In the genomic region with DNA sequence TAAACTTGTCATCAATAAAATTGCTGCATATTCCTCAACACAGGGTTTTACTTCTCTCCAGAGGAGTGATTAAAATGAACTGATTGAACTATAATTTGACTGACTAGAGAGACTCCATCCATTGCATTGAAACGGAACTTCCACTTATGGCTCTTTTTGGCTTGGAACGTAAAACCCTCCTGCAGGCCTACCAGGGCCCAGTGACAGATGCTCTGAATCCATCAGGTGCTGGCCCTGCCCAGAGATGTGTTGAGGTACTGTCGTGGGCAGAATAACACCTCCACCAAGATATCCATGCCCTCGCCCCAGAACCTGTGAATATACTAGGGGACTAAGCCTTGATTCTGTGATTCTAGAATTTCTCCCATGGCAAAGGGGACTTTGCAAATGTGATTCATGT, we compare ENCODE assay signal across 27 cellular contexts. TPM values are rescaled to one million over a fixed set of nuclear protein-coding genes. Genes with fewer than 3 reads are reported as not detected.
"Had no signal": no experiment of that assay in that cellular context is flagged by ENCODE, and none has a peak within 500 bp of the region (broad histone marks: within the 10 kb centered on the region; RNA-seq: fewer than 3 reads in every experiment).

No MANE protein-coding gene starts in this region.

- H3K27me3 Mint-ChIP-seq: stimulated activated memory B cell treated with anti-CD40 and anti-IgM and Interleukin-4, amounts not matched to agents 10 μg/mL and 1 μg/mL and 100 μg/mL, for 72 hours; stimulated activated naive CD8-positive, alpha-beta T cell treated with anti-CD3 and anti-CD28 coated beads, Interleukin-15, amount 100 ng/mL, for 72 hours had no signal

- H3K4me3 Mint-ChIP-seq: stimulated activated effector memory CD8-positive, alpha-beta T cell treated with anti-CD3 and anti-CD28 coated beads, Interleukin-12 subunit alpha, Interleukin-12 subunit beta, amount 100 ng/mL, for 72 hours; stimulated activated memory B cell treated with anti-CD40 and anti-IgM and Interleukin-4, amounts not matched to agents 10 μg/mL and 1 μg/mL and 100 μg/mL, for 72 hours; stimulated activated naive CD8-positive, alpha-beta T cell treated with anti-CD3 and anti-CD28 coated beads, Interleukin-15, amount 100 ng/mL, for 72 hours; stimulated activated naive CD8-positive, alpha-beta T cell treated with anti-CD3 and anti-CD28 coated beads, Interleukin-15, Interleukin-2, amounts not matched to agents 100 ng/mL and 50 ng/mL, for 24 hours; type B pancreatic cell had no signal

- H3K4me3 ChIP-seq: stomach, suprapubic skin, testis, thoracic aorta, thyroid gland, tibial artery, tibial nerve, transverse colon, upper lobe of left lung, upper lobe of right lung, uterus, vagina had no signal

- DNase-seq: stimulated activated CD4-positive, alpha-beta T cell treated with anti-CD3 and anti-CD28 coated beads, Interleukin-2, amount 100 ng/mL, for 48 hours; stimulated activated CD4-positive, alpha-beta T cell treated with anti-CD3 and anti-CD28 coated beads, Interleukin-4, amount 100 ng/mL, for 1 hour; stimulated activated CD4-positive, alpha-beta T cell treated with anti-CD3 and anti-CD28 coated beads, Interleukin-4, amount 100 ng/mL, for 24 hours; stimulated activated CD4-positive, alpha-beta T cell treated with anti-CD3 and anti-CD28 coated beads, Interleukin-4, amount 100 ng/mL, for 4 hours; stimulated activated CD8-positive, alpha-beta memory T cell treated with anti-CD3 and anti-CD28 coated beads, Interleukin-4, amount 100 ng/mL, for 48 hours; stimulated activated naive CD4-positive, alpha-beta T cell; stimulated activated naive CD4-positive, alpha-beta T cell treated with Interleukin-2 at 50 U/mL for 16 hours; stimulated activated naive CD8-positive, alpha-beta T cell treated with anti-CD3 and anti-CD28 coated beads, Interleukin-15, amount 100 ng/mL, for 72 hours; stimulated activated naive CD8-positive, alpha-beta T cell treated with anti-CD3 and anti-CD28 coated beads, Interleukin-15, Interleukin-2, amounts not matched to agents 100 U/mL and 50 U/mL, for 24 hours; stomach; substantia nigra; testis; thyroid gland; tibial artery; transverse colon; trophoblast cell; upper lobe of left lung; upper lobe of right lung; uterus had no signal

- H3K9me3 ChIP-seq: stomach, suprapubic skin, testis, thoracic aorta, thyroid gland, tibial artery, tibial nerve, transverse colon, upper lobe of left lung, upper lobe of right lung, uterus, vagina had no signal

- ATAC-seq: stimulated activated effector memory CD8-positive, alpha-beta T cell treated with anti-CD3 and anti-CD28 coated beads, Interleukin-12 subunit alpha, Interleukin-12 subunit beta, amount 100 ng/mL, for 72 hours; stimulated activated memory B cell treated with anti-CD40 and anti-IgM and Interleukin-4, amounts not matched to agents 10 μg/mL and 1 μg/mL and 100 μg/mL, for 72 hours; stimulated activated naive CD8-positive, alpha-beta T cell treated with anti-CD3 and anti-CD28 coated beads, Interleukin-15, amount 100 ng/mL, for 72 hours; stimulated activated naive CD8-positive, alpha-beta T cell treated with anti-CD3 and anti-CD28 coated beads, Interleukin-15, Interleukin-2, amounts not matched to agents 100 U/mL and 50 U/mL, for 24 hours; upper lobe of right lung had no signal

- H3K27me3 ChIP-seq: stomach, suprapubic skin, testis, thyroid gland, tibial artery, tibial nerve, transverse colon, upper lobe of left lung, upper lobe of right lung, uterus, vagina had no signal

- H3K4me1 ChIP-seq: stomach, suprapubic skin, testis, thyroid gland, tibial artery, tibial nerve, transverse colon, upper lobe of left lung, upper lobe of right lung, uterus, vagina had no signal

- H3K27ac Mint-ChIP-seq: stimulated activated effector memory CD8-positive, alpha-beta T cell treated with anti-CD3 and anti-CD28 coated beads, Interleukin-12 subunit alpha, Interleukin-12 subunit beta, amount 100 ng/mL, for 72 hours; stimulated activated memory B cell treated with anti-CD40 and anti-IgM and Interleukin-4, amounts not matched to agents 10 μg/mL and 1 μg/mL and 100 μg/mL, for 72 hours; stimulated activated naive CD8-positive, alpha-beta T cell treated with anti-CD3 and anti-CD28 coated beads, Interleukin-15, amount 100 ng/mL, for 72 hours; stimulated activated naive CD8-positive, alpha-beta T cell treated with anti-CD3 and anti-CD28 coated beads, Interleukin-15, Interleukin-2, amounts not matched to agents 100 ng/mL and 50 ng/mL, for 24 hours; type B pancreatic cell had no signal

- H3K36me3 ChIP-seq: stomach, suprapubic skin, thoracic aorta, thyroid gland, tibial artery, tibial nerve, transverse colon, upper lobe of left lung, upper lobe of right lung, uterus, vagina had no signal

- H3K4me1 Mint-ChIP-seq: stimulated activated effector memory CD8-positive, alpha-beta T cell treated with anti-CD3 and anti-CD28 coated beads, Interleukin-12 subunit alpha, Interleukin-12 subunit beta, amount 100 ng/mL, for 72 hours; stimulated activated memory B cell treated with anti-CD40 and anti-IgM and Interleukin-4, amounts not matched to agents 10 μg/mL and 1 μg/mL and 100 μg/mL, for 72 hours; stimulated activated naive CD8-positive, alpha-beta T cell treated with anti-CD3 and anti-CD28 coated beads, Interleukin-15, amount 100 ng/mL, for 72 hours had no signal

- H3K36me3 Mint-ChIP-seq: stimulated activated effector memory CD8-positive, alpha-beta T cell treated with anti-CD3 and anti-CD28 coated beads, Interleukin-12 subunit alpha, Interleukin-12 subunit beta, amount 100 ng/mL, for 72 hours; stimulated activated memory B cell treated with anti-CD40 and anti-IgM and Interleukin-4, amounts not matched to agents 10 μg/mL and 1 μg/mL and 100 μg/mL, for 72 hours; type B pancreatic cell had no signal

- H3K9me3 Mint-ChIP-seq: stimulated activated memory B cell treated with anti-CD40 and anti-IgM and Interleukin-4, amounts not matched to agents 10 μg/mL and 1 μg/mL and 100 μg/mL, for 72 hours; stimulated activated naive CD8-positive, alpha-beta T cell treated with anti-CD3 and anti-CD28 coated beads, Interleukin-15, amount 100 ng/mL, for 72 hours; stimulated activated naive CD8-positive, alpha-beta T cell treated with anti-CD3 and anti-CD28 coated beads, Interleukin-15, Interleukin-2, amounts not matched to agents 100 ng/mL and 50 ng/mL, for 24 hours; type B pancreatic cell had no signal

- H3K27ac ChIP-seq: stomach, suprapubic skin, testis, thoracic aorta, thyroid gland, tibial artery, tibial nerve, transverse colon, upper lobe of left lung, upper lobe of right lung, uterus, vagina had no signal

RNA-seq across cellular contexts. Expression of gene CBLN1, which starts 45.4 kb away (rescaled TPM):
- total RNA-seq: vagina had no signal
